In genomic region chr5:74624009-74624408, GRCh38 we compare ENCODE assay signal across 21 cellular contexts. TPM values are rescaled to one million over a fixed set of nuclear protein-coding genes. Genes with fewer than 3 reads are reported as not detected.
DNase-seq lines count a peak whose midpoint lies in the region; ATAC-seq, FAIRE-seq and TF ChIP-seq lines count a peak whose summit lies in the region.
"Had no signal": no experiment of that assay in that cellular context is flagged by ENCODE, and none has a peak within 500 bp of the region (broad histone marks: within the 10 kb centered on the region; RNA-seq: fewer than 3 reads in every experiment).

No MANE protein-coding gene starts in this region.

- H3K4me1 ChIP-seq in HepG2 (ENCODE audit: insufficient read depth, low read length) (peaks cover 46% of the 10 kb centered on the region), right lobe of liver (no peaks in the 10 kb centered on the region)

- POLR2A ChIA-PET in HepG2 (lab: Yijun Ruan, JAX), result no interaction called here

- intact Hi-C loops in HepG2 (cut with micrococcal nuclease; ENCODE audit: unreplicated experiment) (no loop called here), right lobe of liver (cut with DNase I) (no loop called here)

- no peak overlapping the region for H3K4me2 ChIP-seq in HepG2 (ENCODE audit: low read depth, low read length)
- H3K4me2 ChIP-seq in neural cell (ENCODE audit: low read length), result no peak overlapping the region

- no peak for TF ChIP-seq EP300 in HepG2 (IDR thresholded peaks at IDR 0.05; ENCODE audit: low read depth in 2 of 2, low read length in 2 of 2)
- TF ChIP-seq EP300 in HepG2 (CRISPR knock-in tag; IDR thresholded peaks at IDR 0.05; ENCODE audit: borderline replicate concordance), result no peak
- no peak for TF ChIP-seq EP300 in neural cell (conservative IDR thresholded peaks at IDR 0.05; ENCODE audit: poor library complexity, severe bottlenecking)

- peaks cover 0 to 4% of the 10 kb centered on the region in 2 donors for H3K27me3 Mint-ChIP-seq in natural killer cell treated with Interleukin-12 subunit alpha and Interleukin-12 subunit beta and Interleukin-15 and Interleukin-18, amount 100 ng/mL, for 72 hours

- H3K79me2 ChIP-seq in HepG2 (ENCODE audit: insufficient read depth, low read length) (no peaks in the 10 kb centered on the region), neural cell (replicated peaks; ENCODE audit: insufficient read depth, low read length) (peaks cover 20% of the 10 kb centered on the region)

- no peak overlapping the region for H3K4me3 ChIP-seq in HepG2 (replicated peaks in 1 of 3; ENCODE audit: insufficient read depth in 1 of 3, low read depth in 2 of 3, low read length in 3 of 3)
- no peak overlapping the region for H3K4me3 ChIP-seq in right lobe of liver
- H3K4me3 ChIP-seq in brain microvascular endothelial cell (ENCODE audit: low read depth, low read length), result no peak overlapping the region
- no peak overlapping the region for H3K4me3 ChIP-seq in neural cell (ENCODE audit: low read length)
- H3K4me3 ChIP-seq: MG63, SJCRH30 had no signal

- H4K20me1 ChIP-seq in HepG2 (ENCODE audit: insufficient read depth, low read length) (peaks cover 12% of the 10 kb centered on the region; the same call in 1 of the 2 replicates), neural cell (ENCODE audit: insufficient read depth) (no peaks in the 10 kb centered on the region)

- FAIRE-seq in HepG2 (lab: Jason Lieb, UNC), result no peak
- no peak for FAIRE-seq in GM12892 (lab: Jason Lieb, UNC)
- FAIRE-seq: G401.6 had no signal

- peaks cover 19 to 24% of the 10 kb centered on the region in 2 donors for H3K4me1 Mint-ChIP-seq in natural killer cell treated with Interleukin-12 subunit alpha and Interleukin-12 subunit beta and Interleukin-15 and Interleukin-18, amount 100 ng/mL, for 72 hours (ENCODE audit: low read depth in 2 of 2)

- H3K36me3 ChIP-seq in HepG2 (replicated peaks in 1 of 2; ENCODE audit: control insufficient read depth in 1 of 2, insufficient read depth in 2 of 2, low read length in 2 of 2), result peaks cover 5% of the 10 kb centered on the region in 2 experiments; a peak in 2 of 5 replicates
- H3K36me3 ChIP-seq in right lobe of liver, result no peaks in the 10 kb centered on the region
- H3K36me3 ChIP-seq in brain microvascular endothelial cell (replicated peaks), result peaks cover 22% of the 10 kb centered on the region
- H3K36me3 ChIP-seq in neural cell (ENCODE audit: insufficient read depth, low read length), result no peaks in the 10 kb centered on the region

- CTCF ChIA-PET in HepG2 (lab: Yijun Ruan, JAX; ENCODE audit: low intra/inter-chr PET ratio, low total read pairs), result no interaction called here

- in situ Hi-C loops in HepG2 (cut with HindIII; ENCODE audit: extremely low pct_ligation_motif_present, low pct_unique_long_range_greater_than_20kb) (no loop called here), brain microvascular endothelial cell (cut with HindIII; ENCODE audit: low pct_ligation_motif_present, low sequenced_read_pairs) (no loop called here)

- DNase-seq in HepG2 (ENCODE audit: low spot score), result no peak
- DNase-seq in right lobe of liver, result no peak
- no peak for DNase-seq in brain microvascular endothelial cell
- DNase-seq in NCI-H446 (lab: John Stamatoyannopoulos, UW), result no peak
- no peak for DNase-seq in natural killer cell treated with Interleukin-12 subunit alpha and Interleukin-12 subunit beta and Interleukin-15 and Interleukin-18, amount 100 ng/mL, for 72 hours (ENCODE audit: low spot score)
- DNase-seq in GM12892 (ENCODE audit: insufficient read length), result no peak
- DNase-seq: 8988T, DMS 273 treated with DMSO at 0.1 percent for 48 hours, DND-41, H7, Karpas-422, MG63, OCI-M1, SJCRH30 had no signal

- TF ChIP-seq CTCF in HepG2 (CRISPR knock-in tag; IDR thresholded peaks at IDR 0.05) (no peak), right lobe of liver (IDR thresholded peaks at IDR 0.05) (no peak), brain microvascular endothelial cell (IDR thresholded peaks at IDR 0.05; ENCODE audit: low read depth, low read length, missing control alignments) (no peak), neural cell (IDR thresholded peaks at IDR 0.05; ENCODE audit: poor library complexity, severe bottlenecking) (no peak)

- no peak overlapping the region for H3K27ac Mint-ChIP-seq in natural killer cell treated with Interleukin-12 subunit alpha and Interleukin-12 subunit beta and Interleukin-15 and Interleukin-18, amount 100 ng/mL, for 72 hours
- H3K27ac Mint-ChIP-seq: CD14-positive monocyte, IgD-negative memory B cell had no signal

- ATAC-seq in HepG2 (no peak), right lobe of liver (no peak), HG03521 (IDR thresholded peaks at IDR 0.05; ENCODE audit: unreplicated experiment) (no peak)
- no peak for ATAC-seq in natural killer cell treated with Interleukin-12 subunit alpha and Interleukin-12 subunit beta and Interleukin-15 and Interleukin-18, amount 100 ng/mL, for 72 hours

- TF ChIP-seq RAD21 in HepG2 (CRISPR knock-in tag; IDR thresholded peaks at IDR 0.05) (no peak), neural cell (conservative IDR thresholded peaks at IDR 0.05) (no peak)

- H3K9me2 ChIP-seq in neural cell (ENCODE audit: insufficient read depth, low read length), result no peaks in the 10 kb centered on the region

- WGBS in HepG2 (ENCODE audit: low lambda C conversion rate), result 94% methylated on average over 2 of the region's 2 CpGs
- 80% methylated on average over 1 of the region's 2 CpGs for WGBS in right lobe of liver (ENCODE audit: insufficient coverage, low coverage, low lambda C conversion rate, missing lambda C conversion rate)

- BruUV-seq in HepG2 (replicated peaks; lab: Mats Ljungman, UMichigan), result no TSS peak

- H3K27ac ChIP-seq in HepG2 (ENCODE audit: extremely low read length, insufficient read depth, low read length) (no peak overlapping the region), right lobe of liver (no peak overlapping the region), brain microvascular endothelial cell (peak overlapping the region; percentile 7), neural cell (ENCODE audit: low read length) (peak overlapping the region; percentile 70)
- H3K27ac ChIP-seq: HL-60, RWPE1, SJCRH30 had no signal

- TF ChIP-seq POLR2A in HepG2 (IDR thresholded peaks at IDR 0.05; ENCODE audit: insufficient read depth in 1 of 2, low read depth in 2 of 2, low read length in 2 of 2) (no peak), right lobe of liver (IDR thresholded peaks at IDR 0.05) (no peak), GM12892 (IDR thresholded peaks at IDR 0.05; ENCODE audit: low read depth, low read length) (no peak)

- peaks cover 17% of the 10 kb centered on the region for H3F3A ChIP-seq in neural cell (ENCODE audit: insufficient read depth, low read length, poor library complexity, severe bottlenecking)

- no peak overlapping the region for H2AFZ ChIP-seq in HepG2 (ENCODE audit: low read length)
- no peak overlapping the region for H2AFZ ChIP-seq in neural cell (ENCODE audit: low read depth, low read length)

- H3K27me3 ChIP-seq in HepG2 (ENCODE audit: control insufficient read depth in 1 of 2, insufficient read depth in 2 of 2, low read length in 2 of 2) (no peaks in the 10 kb centered on the region), right lobe of liver (no peaks in the 10 kb centered on the region), brain microvascular endothelial cell (replicated peaks) (no peaks in the 10 kb centered on the region), neural cell (ENCODE audit: insufficient read depth, low read depth, low read length) (no peaks in the 10 kb centered on the region)
- H3K27me3 ChIP-seq: MG63, SJCRH30 had no signal

- no peaks in the 10 kb centered on the region for H3K9me3 Mint-ChIP-seq in natural killer cell treated with Interleukin-12 subunit alpha and Interleukin-12 subunit beta and Interleukin-15 and Interleukin-18, amount 100 ng/mL, for 72 hours

- peaks cover 4% of the 10 kb centered on the region; the same call in 1 of the 2 replicates for H3K9me3 ChIP-seq in HepG2 (ENCODE audit: low read length)
- H3K9me3 ChIP-seq in right lobe of liver, result no peaks in the 10 kb centered on the region
- H3K9me3 ChIP-seq in neural cell (ENCODE audit: low read length), result no peaks in the 10 kb centered on the region
- H3K9me3 ChIP-seq: MG63, SJCRH30 had no signal

- H3K4me3 Mint-ChIP-seq in natural killer cell treated with Interleukin-12 subunit alpha and Interleukin-12 subunit beta and Interleukin-15 and Interleukin-18, amount 100 ng/mL, for 72 hours, result no peak overlapping the region
- H3K4me3 Mint-ChIP-seq: CD14-positive monocyte, IgD-negative memory B cell had no signal

- H3K9ac ChIP-seq in HepG2 (ENCODE audit: insufficient read depth, low read depth, low read length) (no peak overlapping the region), neural cell (ENCODE audit: low read length) (no peak overlapping the region)

- no peaks in the 10 kb centered on the region for H3K36me3 Mint-ChIP-seq in natural killer cell treated with Interleukin-12 subunit alpha and Interleukin-12 subunit beta and Interleukin-15 and Interleukin-18, amount 100 ng/mL, for 72 hours

RNA-seq across cellular contexts. Expression of gene ENC1, which starts 16.5 kb away (rescaled TPM):
- total RNA-seq in HepG2 (2016; rRNA removed; fragmentation: Illumina TruSeq; extraction: Trizol), result 63.8 and 69.9 TPM in 2 replicates
- total RNA-seq in HepG2 (2016; cell fraction: cytosol; rRNA removed; fragmentation: Illumina TruSeq; extraction: Trizol; ENCODE audit: low read depth), result 33.8 and 33.9 TPM in 2 replicates
- 61.8 and 63.2 TPM in 2 replicates for total RNA-seq in HepG2 (2016; cell fraction: insoluble cytoplasmic fraction; rRNA removed; fragmentation: Illumina TruSeq; extraction: Trizol)
- 48.4 and 54.2 TPM in 2 replicates for total RNA-seq in HepG2 (2016; cell fraction: membrane; rRNA removed; fragmentation: Illumina TruSeq; extraction: Trizol)
- total RNA-seq in HepG2 (2016; cell fraction: nucleus; rRNA removed; fragmentation: Illumina TruSeq; extraction: Trizol), result 60.3 and 63.7 TPM in 2 replicates
- 61.6 and 64.4 TPM in 2 replicates for polyA plus RNA-seq in HepG2 (2011; rRNA removed)
- polyA plus RNA-seq in HepG2 (2011; cell fraction: cytosol; rRNA removed), result 32.3 and 55.9 TPM in 2 replicates
- 251 and 317 TPM in 2 replicates for polyA plus RNA-seq in HepG2 (2011; cell fraction: nucleus; rRNA removed)
- 54.2 and 69.2 TPM in 2 replicates for polyA plus RNA-seq in HepG2 (2012)
- 2.0 and 2.4 TPM in 2 replicates for polyA plus RNA-seq in HepG2 (2016; cell fraction: cytosol; fragmentation: Illumina TruSeq; extraction: Trizol; ENCODE audit: low read depth)
- polyA plus RNA-seq in HepG2 (2016; cell fraction: insoluble cytoplasmic fraction; fragmentation: Illumina TruSeq; extraction: Trizol; ENCODE audit: low read depth), result 40.2 and 43.8 TPM in 2 replicates
- 9.1 and 9.2 TPM in 2 replicates for polyA plus RNA-seq in HepG2 (2016; cell fraction: membrane; fragmentation: Illumina TruSeq; extraction: Trizol; ENCODE audit: low read depth)
- polyA plus RNA-seq in HepG2 (2016; cell fraction: nucleus; fragmentation: Illumina TruSeq; extraction: Trizol; ENCODE audit: insufficient read depth, low read depth), result 102 and 108 TPM in 2 replicates
- polyA minus RNA-seq in HepG2 (2011; rRNA and poly(A)+ RNA removed; ENCODE audit: low replicate concordance), result 0.19 and 296 TPM in 2 replicates
- 71.8 and 103 TPM in 2 replicates for polyA minus RNA-seq in HepG2 (2011; cell fraction: cytosol; rRNA and poly(A)+ RNA removed)
- 162 and 227 TPM in 2 replicates for polyA minus RNA-seq in HepG2 (2011; cell fraction: nucleus; rRNA and poly(A)+ RNA removed)
- total RNA-seq in right lobe of liver, result 1 to 10 TPM; 4.5 to 6.8 (median 5.5) TPM
- 449 and 585 TPM in 2 replicates for polyA plus RNA-seq in neural cell
- 1,480 and 1,745 TPM in 2 replicates for polyA minus RNA-seq in neural cell
- total RNA-seq in natural killer cell treated with Interleukin-12 subunit alpha and Interleukin-12 subunit beta and Interleukin-15 and Interleukin-18, amount 100 ng/mL, for 72 hours, result 1 to 10 TPM; 6.3 to 6.9 TPM
- 2.4 TPM for polyA plus RNA-seq in GM12892 (2012; ENCODE audit: missing spikeins)

Comparison
In these comparisons a context has a peak if more than half of its experiments do, and no peak if none do; other contexts are left out.
1. H3K27ac ChIP-seq: peak in brain microvascular endothelial cell (single experiment) and neural cell (single experiment); none in HepG2 (single experiment) and right lobe of liver (0 of 3).